9 cellular contexts compared by ENCODE assay signal in the genomic region with DNA sequence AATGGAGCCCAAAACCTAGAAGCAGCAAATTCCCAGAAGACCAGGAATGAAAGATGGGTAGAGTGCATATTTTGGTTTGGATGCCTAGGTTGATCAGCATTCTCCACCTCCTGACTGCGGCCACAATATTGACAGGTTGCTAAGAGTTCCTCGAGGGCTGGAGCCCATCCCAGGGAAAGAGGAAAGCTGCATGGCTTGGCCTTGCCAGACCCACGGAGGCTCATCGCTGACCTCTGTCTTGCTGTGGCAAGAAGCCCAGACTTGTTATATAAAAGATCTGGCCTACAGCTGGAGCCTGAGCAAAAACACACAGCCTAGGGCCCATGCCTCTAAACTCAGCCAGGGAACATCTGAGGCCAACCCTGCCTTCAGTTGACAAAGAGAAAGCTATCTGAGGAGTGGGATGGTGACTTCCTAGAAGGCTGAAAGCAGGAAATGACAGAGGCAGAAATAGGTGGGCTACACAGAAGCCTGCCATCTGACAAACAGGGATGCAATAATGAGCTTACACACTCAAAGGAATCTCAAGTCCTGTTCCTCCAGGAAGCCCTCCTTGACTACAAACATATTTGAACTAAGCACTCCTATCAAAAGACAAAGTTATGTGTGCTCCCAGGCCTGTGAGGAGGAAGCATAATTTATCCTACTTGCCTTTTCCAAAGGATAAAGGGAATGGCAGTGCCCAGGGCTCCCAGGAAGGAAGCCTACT. TPM values are rescaled to one million over a fixed set of nuclear protein-coding genes. Genes with fewer than 3 reads are reported as not detected.
A peak's percentile ranks its signal among the peaks of the same experiment; 100 is the strongest.
DNase-seq lines count a peak whose midpoint lies in the region; ATAC-seq and TF ChIP-seq lines count a peak whose summit lies in the region.
"Had no signal": no experiment of that assay in that cellular context is flagged by ENCODE, and none has a peak within 500 bp of the region (broad histone marks: within the 10 kb centered on the region; RNA-seq: fewer than 3 reads in every experiment).

No MANE protein-coding gene starts in this region.

- H3K4me1 Mint-ChIP-seq in IgD-negative memory B cell = peaks cover 25 to 36% (median 30%) of the 10 kb centered on the region in 3 donors
- peaks cover 40 to 48% of the 10 kb centered on the region in 2 donors for H3K4me1 Mint-ChIP-seq in stimulated activated naive B cell treated with anti-CD40 and anti-IgM and Interleukin-4, amounts not matched to agents 10 μg/mL and 1 μg/mL and 100 μg/mL, for 72 hours

- no peak overlapping the region for H3K4me2 ChIP-seq in hepatocyte

- peaks cover 5% of the 10 kb centered on the region for H3K36me3 Mint-ChIP-seq in IgD-negative memory B cell
- H3K36me3 Mint-ChIP-seq in stimulated activated naive B cell treated with anti-CD40 and anti-IgM and Interleukin-4, amounts not matched to agents 10 μg/mL and 1 μg/mL and 100 μg/mL, for 72 hours = peaks cover 18 to 34% of the 10 kb centered on the region in 2 donors

- H3K79me2 ChIP-seq in hepatocyte = peaks cover 3% of the 10 kb centered on the region

- no peaks in the 10 kb centered on the region for H3K27me3 ChIP-seq in hepatocyte

- DNase-seq in cerebellar cortex (ENCODE audit: low spot score) = peak; percentile 92
- DNase-seq in kidney tubule cell (ENCODE audit: low spot score) = peak; percentile 8
- DNase-seq in stimulated activated naive B cell treated with anti-CD40 and anti-IgM and Interleukin-4, amounts not matched to agents 10 μg/mL and 1 μg/mL and 100 μg/mL, for 72 hours = no peak
- no peak for DNase-seq in hepatocyte (ENCODE audit: low spot score)
- no peak for DNase-seq in activated CD4-positive, alpha-beta T cell treated with anti-CD3 and anti-CD28 coated beads for 4 hours
- DNase-seq: amniotic stem cell had no signal

- H3K4me1 ChIP-seq in hepatocyte (ENCODE audit: insufficient read depth) = no peaks in the 10 kb centered on the region

- ATAC-seq in stimulated activated naive B cell treated with anti-CD40 and anti-IgM and Interleukin-4, amounts not matched to agents 10 μg/mL and 1 μg/mL and 100 μg/mL, for 72 hours (replicated peaks) = no peak
- ATAC-seq in HG03432 (IDR thresholded peaks at IDR 0.05; ENCODE audit: unreplicated experiment) = no peak
- ATAC-seq in GM21515 (IDR thresholded peaks at IDR 0.05; ENCODE audit: unreplicated experiment) = no peak

- H3K9me2 ChIP-seq in hepatocyte (replicated peaks; ENCODE audit: insufficient read depth) = no peaks in the 10 kb centered on the region

- no peak for TF ChIP-seq CTCF in hepatocyte (IDR thresholded peaks at IDR 0.05; ENCODE audit: poor library complexity)

- 77% methylated on average over 4 of the region's 4 CpGs for WGBS in hepatocyte (ENCODE audit: low lambda C conversion rate, missing lambda C conversion rate)

- peaks cover 0 to 2% (median 0%) of the 10 kb centered on the region in 3 donors for H3K9me3 Mint-ChIP-seq in IgD-negative memory B cell
- peaks cover 2 to 5% of the 10 kb centered on the region in 2 donors for H3K9me3 Mint-ChIP-seq in stimulated activated naive B cell treated with anti-CD40 and anti-IgM and Interleukin-4, amounts not matched to agents 10 μg/mL and 1 μg/mL and 100 μg/mL, for 72 hours

- no peaks in the 10 kb centered on the region for H3K27me3 Mint-ChIP-seq in IgD-negative memory B cell
- no peaks in the 10 kb centered on the region for H3K27me3 Mint-ChIP-seq in stimulated activated naive B cell treated with anti-CD40 and anti-IgM and Interleukin-4, amounts not matched to agents 10 μg/mL and 1 μg/mL and 100 μg/mL, for 72 hours

- H3K4me3 ChIP-seq in hepatocyte = no peak overlapping the region

- peak overlapping the region in 1 of 4 donors; percentile 17 for H3K4me3 Mint-ChIP-seq in IgD-negative memory B cell
- H3K4me3 Mint-ChIP-seq in stimulated activated naive B cell treated with anti-CD40 and anti-IgM and Interleukin-4, amounts not matched to agents 10 μg/mL and 1 μg/mL and 100 μg/mL, for 72 hours = no peak overlapping the region

- peak overlapping the region in 2 of 3 donors; percentile 50 to 59 for H3K27ac Mint-ChIP-seq in IgD-negative memory B cell
- H3K27ac Mint-ChIP-seq in stimulated activated naive B cell treated with anti-CD40 and anti-IgM and Interleukin-4, amounts not matched to agents 10 μg/mL and 1 μg/mL and 100 μg/mL, for 72 hours = peak overlapping the region; percentile 59

- no peak overlapping the region for H3K27ac ChIP-seq in hepatocyte

- H4K20me1 ChIP-seq in hepatocyte (ENCODE audit: insufficient read depth, poor library complexity, severe bottlenecking) = no peaks in the 10 kb centered on the region

- H3K36me3 ChIP-seq in hepatocyte (replicated peaks; ENCODE audit: insufficient read depth, low read depth) = no peaks in the 10 kb centered on the region

- H2AFZ ChIP-seq in hepatocyte = no peak overlapping the region

- no peaks in the 10 kb centered on the region for H3K9me3 ChIP-seq in hepatocyte (ENCODE audit: low read depth)

RNA-seq across cellular contexts. Expression of a gene that starts 22.5 kb away (rescaled TPM):
- polyA plus RNA-seq in IgD-negative memory B cell = 27.7 TPM
- 99.8 and 141 TPM in 2 replicates for total RNA-seq in hepatocyte
- polyA plus RNA-seq in hepatocyte = 98.1 and 113 TPM in 2 replicates

RNA-seq across cellular contexts. Expression of a gene that starts 33.7 kb away (rescaled TPM):
- polyA plus RNA-seq in IgD-negative memory B cell (81.6 TPM), hepatocyte (27.9 and 29.1 TPM in 2 replicates)
- 14.9 and 18.7 TPM in 2 replicates for total RNA-seq in hepatocyte

RNA-seq across cellular contexts. Expression of a gene that starts 52.3 kb away (rescaled TPM):
- polyA plus RNA-seq in IgD-negative memory B cell = 90.5 TPM
- 46.5 and 51.2 TPM in 2 replicates for total RNA-seq in hepatocyte
- 65.7 and 77.3 TPM in 2 replicates for polyA plus RNA-seq in hepatocyte

RNA-seq across cellular contexts. Expression of a gene that starts 58.2 kb away (rescaled TPM):
- polyA plus RNA-seq in IgD-negative memory B cell (48.6 TPM), hepatocyte (20.8 and 21.4 TPM in 2 replicates)
- 23.2 and 30.1 TPM in 2 replicates for total RNA-seq in hepatocyte

Comparison
In these comparisons a context has a peak if more than half of its experiments do, and no peak if none do; other contexts are left out.
1. DNase-seq: peak in cerebellar cortex (single experiment) and kidney tubule cell (single experiment); none in stimulated activated naive B cell treated with anti-CD40 and anti-IgM and Interleukin-4, amounts not matched to agents 10 μg/mL and 1 μg/mL and 100 μg/mL, for 72 hours (single experiment), hepatocyte (single experiment) and activated CD4-positive, alpha-beta T cell treated with anti-CD3 and anti-CD28 coated beads for 4 hours (0 of 2).